9 cellular contexts compared by ENCODE assay signal in the genomic region with DNA sequence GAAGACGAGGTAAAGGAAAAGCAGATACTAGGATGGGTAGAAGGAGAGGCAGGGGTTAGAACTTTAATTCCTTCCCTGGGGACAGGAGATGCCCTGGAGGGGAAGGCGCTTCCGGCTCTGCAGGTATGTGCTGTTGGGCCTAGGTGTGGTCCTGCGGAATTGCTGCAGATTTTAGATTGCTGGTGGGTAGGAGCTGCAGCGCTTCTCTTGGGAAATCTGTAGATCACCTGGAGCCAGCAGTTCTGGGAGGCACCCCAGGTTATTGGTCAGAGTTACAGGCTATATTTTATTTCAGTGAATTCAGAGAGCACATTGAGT. TPM values are rescaled to one million over a fixed set of nuclear protein-coding genes. Genes with fewer than 3 reads are reported as not detected.
DNase-seq lines count a peak whose midpoint lies in the region; ATAC-seq, FAIRE-seq and TF ChIP-seq lines count a peak whose summit lies in the region.
"Had no signal": no experiment of that assay in that cellular context is flagged by ENCODE, and none has a peak within 500 bp of the region (broad histone marks: within the 10 kb centered on the region; RNA-seq: fewer than 3 reads in every experiment).

No MANE protein-coding gene starts in this region.

- no peak overlapping the region for H3K23ac ChIP-seq in mesenchymal stem cell (ENCODE audit: low read length in 2 of 2)

- no peak overlapping the region for H2AFZ ChIP-seq in mesenchymal stem cell (ENCODE audit: low read depth, low read length)

- H4K8ac ChIP-seq in mesenchymal stem cell (ENCODE audit: low read length) = no peak overlapping the region

- no peak overlapping the region for H2BK15ac ChIP-seq in mesenchymal stem cell (ENCODE audit: low read depth, poor library complexity, severe bottlenecking)

- H3K4ac ChIP-seq in mesenchymal stem cell (ENCODE audit: low read depth in 1 of 2, low read length in 2 of 2) = no peak overlapping the region

- CTCF ChIA-PET in activated CD8-positive, alpha-beta T cell treated with anti-CD3 and anti-CD28 coated beads, Interleukin-2, amount 10 ng/mL, durations not matched to agents 7 days and 5 days (lab: Charles Lee) = interaction anchor here (1.0 to 2.3 kb wide), 3 partner anchors 31 to 293 kb away, joined by 3 to 14 read pairs (median 4); no protein-coding TSS in a partner anchor
- CTCF ChIA-PET in activated CD8-positive, alpha-beta T cell treated with anti-CD3 and anti-CD28 coated beads for 36 hours (lab: Charles Lee) = interaction anchor here (1.2 to 3.7 kb wide), 2 partner anchors 9 to 31 kb away, joined by 3 to 12 read pairs; no protein-coding TSS in a partner anchor

- no peak for TF ChIP-seq CTCF in activated CD8-positive, alpha-beta T cell treated with anti-CD3 and anti-CD28 coated beads for 36 hours (IDR thresholded peaks at IDR 0.05)
- TF ChIP-seq CTCF in choroid plexus epithelial cell (conservative IDR thresholded peaks at IDR 0.05; ENCODE audit: low read depth, low read length) = no peak
- no peak for TF ChIP-seq CTCF in vagina (IDR thresholded peaks at IDR 0.05)

- POLR2A ChIA-PET in activated CD8-positive, alpha-beta T cell treated with anti-CD3 and anti-CD28 coated beads, Interleukin-2, amount 10 ng/mL, durations not matched to agents 7 days and 5 days (lab: Charles Lee) = interaction anchor here (0.6 to 2.4 kb wide), 2 partner anchors 66 to 137 kb away, joined by 3 to 10 read pairs; a partner anchor contains a TSS
- POLR2A ChIA-PET in activated CD8-positive, alpha-beta T cell treated with anti-CD3 and anti-CD28 coated beads for 36 hours (lab: Charles Lee) = no interaction called here

- H3K27me3 Mint-ChIP-seq in activated CD8-positive, alpha-beta T cell treated with anti-CD3 and anti-CD28 coated beads, Interleukin-2, amount 10 ng/mL, durations not matched to agents 7 days and 5 days (ENCODE audit: low read depth) = peaks cover 9% of the 10 kb centered on the region
- no peaks in the 10 kb centered on the region for H3K27me3 Mint-ChIP-seq in activated CD8-positive, alpha-beta T cell treated with anti-CD3 and anti-CD28 coated beads for 36 hours
- H3K27me3 Mint-ChIP-seq: naive thymus-derived CD8-positive, alpha-beta T cell had no signal

- H3K9me3 ChIP-seq in mesenchymal stem cell (ENCODE audit: control insufficient read depth, low read length) = no peaks in the 10 kb centered on the region
- no peaks in the 10 kb centered on the region for H3K9me3 ChIP-seq in vagina

- H3K36me3 Mint-ChIP-seq in activated CD8-positive, alpha-beta T cell treated with anti-CD3 and anti-CD28 coated beads, Interleukin-2, amount 10 ng/mL, durations not matched to agents 7 days and 5 days (ENCODE audit: low read depth) = no peaks in the 10 kb centered on the region
- no peaks in the 10 kb centered on the region for H3K36me3 Mint-ChIP-seq in activated CD8-positive, alpha-beta T cell treated with anti-CD3 and anti-CD28 coated beads for 36 hours (ENCODE audit: low read depth)

- no peak overlapping the region for H2AK5ac ChIP-seq in mesenchymal stem cell (ENCODE audit: low read length, severe bottlenecking)

- H2BK12ac ChIP-seq in mesenchymal stem cell (ENCODE audit: low read length in 2 of 2) = no peak overlapping the region

- H4K91ac ChIP-seq in mesenchymal stem cell (ENCODE audit: low read length) = no peak overlapping the region

- H3K4me3 ChIP-seq in choroid plexus epithelial cell (ENCODE audit: low read depth, low read length) (peak overlapping the region; percentile 77), mesenchymal stem cell (ENCODE audit: insufficient read depth in 1 of 2, low read depth in 1 of 2, low read length in 2 of 2) (peak overlapping the region; percentile 92 to 97), vagina (peak overlapping the region; percentile 78 to 92)

- DNase-seq in activated CD8-positive, alpha-beta T cell treated with anti-CD3 and anti-CD28 coated beads, Interleukin-2, amount 10 ng/mL, durations not matched to agents 7 days and 5 days = peak; percentile 23
- no peak for DNase-seq in activated CD8-positive, alpha-beta T cell treated with anti-CD3 and anti-CD28 coated beads for 36 hours
- DNase-seq in choroid plexus epithelial cell (ENCODE audit: low read depth) (no peak), mesenchymal stem cell (no peak), vagina (ENCODE audit: extremely low spot score in 2 of 2) (no peak), GM12892 (ENCODE audit: insufficient read length) (no peak)
- no peak for DNase-seq in stimulated activated naive CD8-positive, alpha-beta T cell treated with anti-CD3 and anti-CD28 coated beads, Interleukin-15, Interleukin-2, amounts not matched to agents 100 U/mL and 50 U/mL, for 24 hours

- H3K4me1 Mint-ChIP-seq in activated CD8-positive, alpha-beta T cell treated with anti-CD3 and anti-CD28 coated beads, Interleukin-2, amount 10 ng/mL, durations not matched to agents 7 days and 5 days (ENCODE audit: low read depth) = peaks cover 7% of the 10 kb centered on the region
- peaks cover 24% of the 10 kb centered on the region for H3K4me1 Mint-ChIP-seq in activated CD8-positive, alpha-beta T cell treated with anti-CD3 and anti-CD28 coated beads for 36 hours (ENCODE audit: low read depth)

- H3K4me2 ChIP-seq in mesenchymal stem cell (ENCODE audit: low read length, poor library complexity, severe bottlenecking) = peak overlapping the region; percentile 67

- H3K18ac ChIP-seq in mesenchymal stem cell (ENCODE audit: low read depth in 1 of 2, low read length in 2 of 2) = peak overlapping the region; percentile 22 to 34

- H2BK5ac ChIP-seq in mesenchymal stem cell (ENCODE audit: low read depth, low read length, poor library complexity, severe bottlenecking) = no peak overlapping the region

- H3K27ac Mint-ChIP-seq in activated CD8-positive, alpha-beta T cell treated with anti-CD3 and anti-CD28 coated beads, Interleukin-2, amount 10 ng/mL, durations not matched to agents 7 days and 5 days = no peak overlapping the region
- no peak overlapping the region for H3K27ac Mint-ChIP-seq in activated CD8-positive, alpha-beta T cell treated with anti-CD3 and anti-CD28 coated beads for 36 hours

- peak overlapping the region; percentile 99 for H3K9ac ChIP-seq in mesenchymal stem cell (ENCODE audit: low read length)

- no peak overlapping the region for H2BK120ac ChIP-seq in mesenchymal stem cell (ENCODE audit: low read depth, low read length)

- TF ChIP-seq POLR2A in vagina (IDR thresholded peaks at IDR 0.05) (no peak), GM12892 (IDR thresholded peaks at IDR 0.05; ENCODE audit: low read depth, low read length) (no peak)

- peak overlapping the region in 1 of 2 experiments; percentile 8 for H3K14ac ChIP-seq in mesenchymal stem cell (ENCODE audit: low read length in 2 of 2)

- peak overlapping the region; percentile 75 for H3K27ac ChIP-seq in mesenchymal stem cell (ENCODE audit: low read length, poor library complexity, severe bottlenecking)
- H3K27ac ChIP-seq in vagina = peak overlapping the region; percentile 93

- H3K36me3 ChIP-seq in mesenchymal stem cell (ENCODE audit: control insufficient read depth in 1 of 2, insufficient read depth in 2 of 2, low read depth in 1 of 2, low read length in 2 of 2) = peaks cover 0 to 15% of the 10 kb centered on the region in 2 experiments
- H3K36me3 ChIP-seq in vagina = no peaks in the 10 kb centered on the region

- WGBS in mesenchymal stem cell = 5% methylated on average over 5 of the region's 5 CpGs

- peaks cover 1% of the 10 kb centered on the region for H3K79me1 ChIP-seq in mesenchymal stem cell (replicated peaks; ENCODE audit: low read length, poor library complexity, severe bottlenecking)

- ATAC-seq in activated CD8-positive, alpha-beta T cell treated with anti-CD3 and anti-CD28 coated beads, Interleukin-2, amount 10 ng/mL, durations not matched to agents 7 days and 5 days = no peak
- ATAC-seq in activated CD8-positive, alpha-beta T cell treated with anti-CD3 and anti-CD28 coated beads for 36 hours = no peak
- no peak for ATAC-seq in HG03378 (IDR thresholded peaks at IDR 0.05; ENCODE audit: unreplicated experiment)
- ATAC-seq in stimulated activated naive CD8-positive, alpha-beta T cell treated with anti-CD3 and anti-CD28 coated beads, Interleukin-15, Interleukin-2, amounts not matched to agents 100 U/mL and 50 U/mL, for 24 hours = no peak

- H3K9me3 Mint-ChIP-seq in activated CD8-positive, alpha-beta T cell treated with anti-CD3 and anti-CD28 coated beads, Interleukin-2, amount 10 ng/mL, durations not matched to agents 7 days and 5 days (ENCODE audit: insufficient read depth) = no peaks in the 10 kb centered on the region
- H3K9me3 Mint-ChIP-seq in activated CD8-positive, alpha-beta T cell treated with anti-CD3 and anti-CD28 coated beads for 36 hours = no peaks in the 10 kb centered on the region
- H3K9me3 Mint-ChIP-seq: naive thymus-derived CD8-positive, alpha-beta T cell had no signal

- H3K4me1 ChIP-seq in mesenchymal stem cell (ENCODE audit: control insufficient read depth, insufficient read depth, low read depth, low read length) (peaks cover 6% of the 10 kb centered on the region), vagina (peaks cover 49% of the 10 kb centered on the region)

- no peak overlapping the region for H3K4me3 Mint-ChIP-seq in activated CD8-positive, alpha-beta T cell treated with anti-CD3 and anti-CD28 coated beads, Interleukin-2, amount 10 ng/mL, durations not matched to agents 7 days and 5 days
- no peak overlapping the region for H3K4me3 Mint-ChIP-seq in activated CD8-positive, alpha-beta T cell treated with anti-CD3 and anti-CD28 coated beads for 36 hours

- intact Hi-C loops in activated CD8-positive, alpha-beta T cell treated with anti-CD3 and anti-CD28 coated beads for 36 hours (cut with micrococcal nuclease) = no loop called here
- intact Hi-C loops in vagina (cut with DNase I) = no loop called here

- no peak for FAIRE-seq in GM12892 (lab: Jason Lieb, UNC)

- H3K27me3 ChIP-seq in mesenchymal stem cell (ENCODE audit: control insufficient read depth in 1 of 2, insufficient read depth in 1 of 2, low read length in 2 of 2) = no peaks in the 10 kb centered on the region
- H3K27me3 ChIP-seq in vagina = no peaks in the 10 kb centered on the region

RNA-seq across cellular contexts. Expression of a gene that starts 1.1 kb away (rescaled TPM):
- total RNA-seq in activated CD8-positive, alpha-beta T cell treated with anti-CD3 and anti-CD28 coated beads, Interleukin-2, amount 10 ng/mL, durations not matched to agents 7 days and 5 days = 10 to 100 TPM; 30.9 to 33.0 TPM
- total RNA-seq in activated CD8-positive, alpha-beta T cell treated with anti-CD3 and anti-CD28 coated beads for 36 hours = 10 to 100 TPM; 23.8 to 26.1 TPM
- polyA plus RNA-seq in mesenchymal stem cell (2013, experiment 1 of 2) = 532 TPM
- polyA plus RNA-seq in mesenchymal stem cell (2013, experiment 2 of 2) = 548 TPM
- total RNA-seq in vagina = 176 TPM
- 69.8 TPM for polyA plus RNA-seq in GM12892 (2012; ENCODE audit: missing spikeins)
